ENCODE assay signal across 10 cellular contexts in genomic region chr9:129617167-129617566, GRCh38. TPM values are rescaled to one million over a fixed set of nuclear protein-coding genes. Genes with fewer than 3 reads are reported as not detected.
DNase-seq lines count a peak whose midpoint lies in the region; ATAC-seq, FAIRE-seq and TF ChIP-seq lines count a peak whose summit lies in the region.
"Had no signal": no experiment of that assay in that cellular context is flagged by ENCODE, and none has a peak within 500 bp of the region (broad histone marks: within the 10 kb centered on the region; RNA-seq: fewer than 3 reads in every experiment).

No MANE protein-coding gene starts in this region.

- FAIRE-seq in GM12891 (lab: Jason Lieb, UNC) = no peak

- CTCF ChIA-PET in Panc1 (lab: Charles Lee) = interaction anchor here (0.5 kb wide), 1 partner anchor 128 kb away, joined by 4 read pairs; no protein-coding TSS in a partner anchor

- no peak overlapping the region for H3K27ac Mint-ChIP-seq in activated T-helper 2 cell treated with anti-CD3 and anti-CD28 coated beads, Interferon-gamma antibody, Interleukin-2, Interleukin-4, amounts not matched to agents 10 μg/mL and 5 μg/mL and 100 μg/mL, durations not matched to agents 14 hours and 24 hours and 36 hours
- H3K27ac Mint-ChIP-seq: activated B cell treated with CpG ODN at 0.5 μM for 24 hours had no signal

- no peaks in the 10 kb centered on the region for H3K36me3 ChIP-seq in Panc1 (ENCODE audit: control insufficient read depth, insufficient read depth, low read length)

- H3K27me3 Mint-ChIP-seq in activated T-helper 2 cell treated with anti-CD3 and anti-CD28 coated beads, Interferon-gamma antibody, Interleukin-2, Interleukin-4, amounts not matched to agents 10 μg/mL and 5 μg/mL and 100 μg/mL, durations not matched to agents 14 hours and 24 hours and 36 hours (ENCODE audit: low read depth) = peaks cover 24% of the 10 kb centered on the region

- DNase-seq in A172 (ENCODE audit: low spot score) (peak; percentile 75), GM03348 (ENCODE audit: low spot score) (peak; percentile 66), Panc1 (ENCODE audit: low read depth, low spot score) (no peak), fibroblast of mammary gland (ENCODE audit: low read depth) (peak; percentile 65), inferior parietal cortex (ENCODE audit: extremely low spot score) (no peak), NCI-H2029 treated with DMSO at 0.1 percent for 48 hours (lab: John Stamatoyannopoulos, UW) (no peak), GM12891 (ENCODE audit: insufficient read length, low spot score) (no peak)
- no peak for DNase-seq in activated T-helper 2 cell treated with anti-CD3 and anti-CD28 coated beads, Interferon-gamma antibody, Interleukin-2, Interleukin-4, amounts not matched to agents 10 μg/mL and 5 μg/mL and 100 μg/mL, durations not matched to agents 14 hours and 24 hours and 36 hours (ENCODE audit: low spot score)
- DNase-seq: activated B cell treated with CpG ODN at 0.5 μM for 24 hours; stimulated activated naive CD4-positive, alpha-beta T cell had no signal

- no peaks in the 10 kb centered on the region for H3K27me3 ChIP-seq in Panc1 (ENCODE audit: control insufficient read depth, insufficient read depth, low read length)

- no peak overlapping the region for H3K4me3 Mint-ChIP-seq in activated T-helper 2 cell treated with anti-CD3 and anti-CD28 coated beads, Interferon-gamma antibody, Interleukin-2, Interleukin-4, amounts not matched to agents 10 μg/mL and 5 μg/mL and 100 μg/mL, durations not matched to agents 14 hours and 24 hours and 36 hours (ENCODE audit: low read depth)
- H3K4me3 Mint-ChIP-seq: activated B cell treated with CpG ODN at 0.5 μM for 24 hours had no signal

- no peak for TF ChIP-seq POLR2A in GM12891 (IDR thresholded peaks at IDR 0.05; ENCODE audit: low read depth, low read length)

- H3K4me3 ChIP-seq in Panc1 (ENCODE audit: low read depth in 2 of 2, low read length in 2 of 2) (no peak overlapping the region), fibroblast of mammary gland (ENCODE audit: control insufficient read depth, low read depth, low read length) (no peak overlapping the region)

- ATAC-seq in Panc1 = peak; percentile 86

- no peaks in the 10 kb centered on the region for H3K9me3 Mint-ChIP-seq in activated T-helper 2 cell treated with anti-CD3 and anti-CD28 coated beads, Interferon-gamma antibody, Interleukin-2, Interleukin-4, amounts not matched to agents 10 μg/mL and 5 μg/mL and 100 μg/mL, durations not matched to agents 14 hours and 24 hours and 36 hours
- H3K9me3 Mint-ChIP-seq: activated B cell treated with CpG ODN at 0.5 μM for 24 hours had no signal

- intact Hi-C loops in Panc1 (cut with micrococcal nuclease; ENCODE audit: unreplicated experiment) = loop anchor here (10.0 kb wide), 1 partner anchor 482 kb away; no protein-coding TSS in a partner anchor
- intact Hi-C loops in activated T-helper 2 cell treated with anti-CD3 and anti-CD28 coated beads, Interferon-gamma antibody, Interleukin-2, Interleukin-4, amounts not matched to agents 10 μg/mL and 5 μg/mL and 100 μg/mL, durations not matched to agents 14 hours and 24 hours and 36 hours (cut with micrococcal nuclease) = no loop called here

- TF ChIP-seq CTCF in Panc1 (IDR thresholded peaks at IDR 0.05) = peak; percentile 71
- TF ChIP-seq CTCF in fibroblast of mammary gland (conservative IDR thresholded peaks at IDR 0.05; ENCODE audit: control insufficient read depth, insufficient read depth, low read depth, low read length) = peak; percentile 76

- peaks cover 2% of the 10 kb centered on the region for H3K36me3 Mint-ChIP-seq in activated T-helper 2 cell treated with anti-CD3 and anti-CD28 coated beads, Interferon-gamma antibody, Interleukin-2, Interleukin-4, amounts not matched to agents 10 μg/mL and 5 μg/mL and 100 μg/mL, durations not matched to agents 14 hours and 24 hours and 36 hours (ENCODE audit: low read depth)

- no peaks in the 10 kb centered on the region for H3K4me1 Mint-ChIP-seq in activated T-helper 2 cell treated with anti-CD3 and anti-CD28 coated beads, Interferon-gamma antibody, Interleukin-2, Interleukin-4, amounts not matched to agents 10 μg/mL and 5 μg/mL and 100 μg/mL, durations not matched to agents 14 hours and 24 hours and 36 hours (ENCODE audit: low read depth)

- in situ Hi-C loops in Panc1 (cut with HindIII; ENCODE audit: low pct_unique_long_range_greater_than_20kb, low sequenced_read_pairs) = no loop called here

- no peaks in the 10 kb centered on the region for H3K9me3 ChIP-seq in Panc1 (ENCODE audit: control insufficient read depth, insufficient read depth, low read depth, low read length)

- POLR2A ChIA-PET in Panc1 (lab: Charles Lee) = no interaction called here

- no peak overlapping the region for H3K27ac ChIP-seq in Panc1 (ENCODE audit: low read length)

- H3K4me1 ChIP-seq in Panc1 (ENCODE audit: control insufficient read depth, insufficient read depth, low read length) = peaks cover 6% of the 10 kb centered on the region; the same call in 1 of the 2 replicates

- no TSS peak for BruUV-seq in Panc1 (replicated peaks; lab: Mats Ljungman, UMichigan)

TF ChIP-seq in GM12891, 5 proteins besides CTCF, POLR2A, EP300 and RAD21:
- TF ChIP-seq TAF1 (IDR thresholded peaks at IDR 0.05; ENCODE audit: low read depth, low read length) (no peak), PAX5 (IDR thresholded peaks at IDR 0.05; ENCODE audit: insufficient read depth, low read length, severe bottlenecking) (no peak), POU2F2 (IDR thresholded peaks at IDR 0.05; ENCODE audit: low read depth, low read length) (no peak), POLR2AphosphoS5 (IDR thresholded peaks at IDR 0.05; ENCODE audit: low read depth, low read length) (no peak), SPI1 (IDR thresholded peaks at IDR 0.05; ENCODE audit: low read depth, low read length) (no peak)

RNA-seq across cellular contexts. Expression of gene C9orf50, which starts 3.7 kb away (rescaled TPM):
- total RNA-seq in A172 (2014; rRNA removed; shearing (Covaris generic)) = not detected in 2 replicates
- not detected for total RNA-seq in Panc1 (2021; ENCODE audit: unreplicated experiment)
- polyA plus RNA-seq in Panc1 (2012; ENCODE audit: insufficient read length) = not detected
- not detected in 2 replicates for total RNA-seq in activated T-helper 2 cell treated with anti-CD3 and anti-CD28 coated beads, Interferon-gamma antibody, Interleukin-2, Interleukin-4, amounts not matched to agents 10 μg/mL and 5 μg/mL and 100 μg/mL, durations not matched to agents 14 hours and 24 hours and 36 hours
- polyA plus RNA-seq in GM12891 (2012; ENCODE audit: low read depth, missing spikeins) = not detected
- total RNA-seq: activated B cell treated with CpG ODN at 0.5 μM for 24 hours had no signal

RNA-seq across cellular contexts. Expression of gene NTMT1, which starts 8.8 kb away (rescaled TPM):
- total RNA-seq in A172 (2014; rRNA removed; shearing (Covaris generic)) = 26.9 and 43.8 TPM in 2 replicates
- total RNA-seq in Panc1 (2021; ENCODE audit: unreplicated experiment) = 47.5 TPM
- polyA plus RNA-seq in Panc1 (2012; ENCODE audit: insufficient read length) = 56.7 TPM
- 58.4 and 61.5 TPM in 2 replicates for total RNA-seq in activated T-helper 2 cell treated with anti-CD3 and anti-CD28 coated beads, Interferon-gamma antibody, Interleukin-2, Interleukin-4, amounts not matched to agents 10 μg/mL and 5 μg/mL and 100 μg/mL, durations not matched to agents 14 hours and 24 hours and 36 hours
- polyA plus RNA-seq in GM12891 (2012; ENCODE audit: low read depth, missing spikeins) = 23.6 TPM

RNA-seq across cellular contexts. Expression of gene ASB6, which starts 24.8 kb away (rescaled TPM):
- 13.9 and 14.4 TPM in 2 replicates for total RNA-seq in A172 (2014; rRNA removed; shearing (Covaris generic))
- total RNA-seq in Panc1 (2021; ENCODE audit: unreplicated experiment) = 14.3 TPM
- 14.2 TPM for polyA plus RNA-seq in Panc1 (2012; ENCODE audit: insufficient read length)
- 21.4 and 22.1 TPM in 2 replicates for total RNA-seq in activated T-helper 2 cell treated with anti-CD3 and anti-CD28 coated beads, Interferon-gamma antibody, Interleukin-2, Interleukin-4, amounts not matched to agents 10 μg/mL and 5 μg/mL and 100 μg/mL, durations not matched to agents 14 hours and 24 hours and 36 hours
- 7.6 TPM for polyA plus RNA-seq in GM12891 (2012; ENCODE audit: low read depth, missing spikeins)

RNA-seq across cellular contexts. Expression of gene PRRX2, which starts 48.3 kb away (rescaled TPM):
- not detected in 2 replicates for total RNA-seq in A172 (2014; rRNA removed; shearing (Covaris generic))
- total RNA-seq in Panc1 (2021; ENCODE audit: unreplicated experiment) = 6.3 TPM
- polyA plus RNA-seq in Panc1 (2012; ENCODE audit: insufficient read length) = 10.7 TPM
- total RNA-seq in activated T-helper 2 cell treated with anti-CD3 and anti-CD28 coated beads, Interferon-gamma antibody, Interleukin-2, Interleukin-4, amounts not matched to agents 10 μg/mL and 5 μg/mL and 100 μg/mL, durations not matched to agents 14 hours and 24 hours and 36 hours = 5.0 and 5.1 TPM in 2 replicates
- not detected for polyA plus RNA-seq in GM12891 (2012; ENCODE audit: low read depth, missing spikeins)
- total RNA-seq: activated B cell treated with CpG ODN at 0.5 μM for 24 hours had no signal

Comparison
In these comparisons a context has a peak if more than half of its experiments do, and no peak if none do; other contexts are left out.
1. DNase-seq: peak in A172 (single experiment), GM03348 (single experiment) and fibroblast of mammary gland (single experiment); none in Panc1 (single experiment), activated T-helper 2 cell treated with anti-CD3 and anti-CD28 coated beads, Interferon-gamma antibody, Interleukin-2, Interleukin-4, amounts not matched to agents 10 μg/mL and 5 μg/mL and 100 μg/mL, durations not matched to agents 14 hours and 24 hours and 36 hours (single experiment), inferior parietal cortex (single experiment), NCI-H2029 treated with DMSO at 0.1 percent for 48 hours (single experiment) and GM12891 (single experiment).